ENCODE assay signal across 9 cellular contexts in genomic region chr4:182179105-182179504, GRCh38.
DNase-seq lines count a peak whose midpoint lies in the region; ATAC-seq and TF ChIP-seq lines count a peak whose summit lies in the region.
"Had no signal": no experiment of that assay in that cellular context is flagged by ENCODE, and none has a peak within 500 bp of the region (broad histone marks: within the 10 kb centered on the region; RNA-seq: fewer than 3 reads in every experiment).

No MANE protein-coding gene starts in this region.

- H3K18ac ChIP-seq in trophoblast cell (ENCODE audit: low read length) = no peak overlapping the region

- no peak overlapping the region for H4K8ac ChIP-seq in trophoblast cell (ENCODE audit: low read depth, low read length)

- no peak overlapping the region for H2BK12ac ChIP-seq in trophoblast cell (ENCODE audit: low read length)

- H3K27ac Mint-ChIP-seq in naive thymus-derived CD8-positive, alpha-beta T cell = no peak overlapping the region

- no peak overlapping the region for H3K23ac ChIP-seq in trophoblast cell (ENCODE audit: low read length)

- peak; percentile 44 to 77 for DNase-seq in NCI-H524 (lab: John Stamatoyannopoulos, UW)
- peak; percentile 88 for DNase-seq in choroid plexus epithelial cell (ENCODE audit: low read depth)
- no peak for DNase-seq in trophoblast cell
- DNase-seq in activated CD4-positive, alpha-beta T cell treated with anti-CD3 and anti-CD28 coated beads, Interleukin-2, amount 50 U/mL, for 48 hours = no peak
- DNase-seq in Peyer's patch = no peak
- no peak for DNase-seq in naive thymus-derived CD8-positive, alpha-beta T cell
- DNase-seq: activated CD4-positive, alpha-beta T cell treated with anti-CD3 and anti-CD28 coated beads for 1 hour; lower lobe of right lung had no signal

- TF ChIP-seq CTCF in choroid plexus epithelial cell (conservative IDR thresholded peaks at IDR 0.05; ENCODE audit: low read depth, low read length) (no peak), Peyer's patch (IDR thresholded peaks at IDR 0.05) (no peak)

- H3K4ac ChIP-seq in trophoblast cell (ENCODE audit: low read depth, low read length) = no peak overlapping the region

- peak overlapping the region; percentile 11 for H2BK120ac ChIP-seq in trophoblast cell (ENCODE audit: insufficient read depth, low read length, poor library complexity)

- peak; percentile 32 for ATAC-seq in GM18868 (IDR thresholded peaks at IDR 0.05; ENCODE audit: unreplicated experiment)
- ATAC-seq in naive thymus-derived CD8-positive, alpha-beta T cell = no peak
- ATAC-seq: lower lobe of right lung had no signal

- WGBS in trophoblast cell (ENCODE audit: extremely low coverage, insufficient coverage, insufficient read length) = no CpG with 5 or more reads among the region's 1 CpG

- H2AFZ ChIP-seq in trophoblast cell (ENCODE audit: insufficient read depth, low read length, poor library complexity) = no peak overlapping the region

- no peak overlapping the region for H4K91ac ChIP-seq in trophoblast cell (ENCODE audit: low read depth, low read length)

- H3K4me3 ChIP-seq in choroid plexus epithelial cell (ENCODE audit: low read depth, low read length) (no peak overlapping the region), trophoblast cell (ENCODE audit: low read depth, low read length) (no peak overlapping the region), Peyer's patch (no peak overlapping the region)
- H3K4me3 ChIP-seq: lower lobe of right lung had no signal

- no peak overlapping the region for H4K12ac ChIP-seq in trophoblast cell (ENCODE audit: low read depth, low read length)

- no peak overlapping the region for H3K4me3 Mint-ChIP-seq in naive thymus-derived CD8-positive, alpha-beta T cell

- no peaks in the 10 kb centered on the region for H3K27me3 Mint-ChIP-seq in naive thymus-derived CD8-positive, alpha-beta T cell

- no peaks in the 10 kb centered on the region for H3K79me1 ChIP-seq in trophoblast cell (ENCODE audit: low read length)

- no peak overlapping the region for H3K9ac ChIP-seq in trophoblast cell (ENCODE audit: low read length)

- H3K4me1 ChIP-seq in trophoblast cell (ENCODE audit: control insufficient read depth in 1 of 2, insufficient read depth in 2 of 2, low read length in 2 of 2) = no peaks in the 10 kb centered on the region
- H3K4me1 ChIP-seq in Peyer's patch = no peaks in the 10 kb centered on the region
- H3K4me1 ChIP-seq: lower lobe of right lung had no signal

- H3K9me3 Mint-ChIP-seq in naive thymus-derived CD8-positive, alpha-beta T cell = peaks cover 0 to 1% (median 0%) of the 10 kb centered on the region in 9 donors

- no peak for TF ChIP-seq POLR2A in Peyer's patch (IDR thresholded peaks at IDR 0.05)

- H3K4me2 ChIP-seq in trophoblast cell (ENCODE audit: low read length) = no peak overlapping the region

- H2AK5ac ChIP-seq in trophoblast cell (ENCODE audit: low read length) = no peak overlapping the region

- no peak overlapping the region for H3K14ac ChIP-seq in trophoblast cell (ENCODE audit: low read length)

- no peak overlapping the region for H3K27ac ChIP-seq in trophoblast cell (ENCODE audit: low read depth, low read length)
- no peak overlapping the region for H3K27ac ChIP-seq in Peyer's patch
- H3K27ac ChIP-seq: lower lobe of right lung had no signal

- H3K36me3 ChIP-seq in trophoblast cell (ENCODE audit: control insufficient read depth in 1 of 2, insufficient read depth in 2 of 2, low read length in 2 of 2) = peaks cover 0 to 2% of the 10 kb centered on the region in 2 experiments
- no peaks in the 10 kb centered on the region for H3K36me3 ChIP-seq in Peyer's patch
- H3K36me3 ChIP-seq: lower lobe of right lung had no signal

- H3K9me3 ChIP-seq in trophoblast cell (ENCODE audit: insufficient read depth, low read depth, low read length) (no peaks in the 10 kb centered on the region), Peyer's patch (no peaks in the 10 kb centered on the region)
- H3K9me3 ChIP-seq: lower lobe of right lung had no signal

- H2BK5ac ChIP-seq in trophoblast cell (ENCODE audit: low read depth, low read length, poor library complexity) = no peak overlapping the region

- H3K36me3 Mint-ChIP-seq in naive thymus-derived CD8-positive, alpha-beta T cell = no peaks in the 10 kb centered on the region

- H3K4me1 Mint-ChIP-seq in naive thymus-derived CD8-positive, alpha-beta T cell = no peaks in the 10 kb centered on the region

- POLR2A ChIA-PET in naive thymus-derived CD8-positive, alpha-beta T cell (lab: Charles Lee) = no interaction called here

- H3K27me3 ChIP-seq in trophoblast cell (ENCODE audit: insufficient read depth, low read length) (no peaks in the 10 kb centered on the region), Peyer's patch (no peaks in the 10 kb centered on the region)

- peaks cover 3% of the 10 kb centered on the region for H3K79me2 ChIP-seq in trophoblast cell (ENCODE audit: control insufficient read depth, insufficient read depth, low read length, poor library complexity)

Comparison
In these comparisons a context has a peak if more than half of its experiments do, and no peak if none do; other contexts are left out.
1. DNase-seq: peak in NCI-H524 (2 of 2) and choroid plexus epithelial cell (single experiment); none in trophoblast cell (0 of 2), activated CD4-positive, alpha-beta T cell treated with anti-CD3 and anti-CD28 coated beads, Interleukin-2, amount 50 U/mL, for 48 hours (0 of 2), Peyer's patch (0 of 3) and naive thymus-derived CD8-positive, alpha-beta T cell (0 of 10).